ENCODE assay signal across 21 cellular contexts in the genomic region with DNA sequence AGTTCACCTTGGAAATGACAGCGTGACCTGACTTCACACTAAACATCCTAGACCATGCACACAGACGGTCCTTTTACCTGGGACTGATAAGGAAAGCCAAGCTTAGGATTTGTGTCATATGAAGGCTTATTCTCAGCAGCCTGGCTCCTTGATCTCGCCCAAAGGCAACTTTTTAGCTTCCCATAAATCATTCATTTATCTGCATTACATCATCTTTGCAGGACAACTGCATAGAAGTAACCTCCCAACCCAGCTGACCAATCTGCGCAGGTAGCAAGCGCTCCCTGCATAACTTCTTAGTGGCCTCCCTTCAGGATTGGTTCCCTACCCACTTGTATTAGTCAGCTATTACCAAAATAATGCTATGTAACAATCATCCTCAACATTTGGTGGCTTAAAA.
"Had no signal": no experiment of that assay in that cellular context is flagged by ENCODE, and none has a peak within 500 bp of the region (broad histone marks: within the 10 kb centered on the region; RNA-seq: fewer than 3 reads in every experiment).

No MANE protein-coding gene starts in this region.

- DNase-seq: effector memory CD8-positive, alpha-beta T cell; glutamatergic neuron; islet precursor cell; mammary epithelial cell; mucosa of descending colon; natural killer cell; occipital lobe; retina; right lobe of liver; stimulated activated CD4-positive, alpha-beta T cell treated with anti-CD3 and anti-CD28 coated beads, Interleukin-4, amount 100 ng/mL, for 1 hour; stimulated activated CD8-positive, alpha-beta memory T cell treated with anti-CD3 and anti-CD28 coated beads, Interleukin-4, amount 100 ng/mL, for 48 hours; stimulated activated naive CD8-positive, alpha-beta T cell treated with anti-CD3 and anti-CD28 coated beads, Interleukin-15, Interleukin-2, amounts not matched to agents 100 U/mL and 50 U/mL, for 24 hours had no signal

- H3K36me3 Mint-ChIP-seq: natural killer cell; stimulated activated effector memory CD8-positive, alpha-beta T cell treated with anti-CD3 and anti-CD28 coated beads, Interleukin-12 subunit alpha, Interleukin-12 subunit beta, amount 100 ng/mL, for 72 hours; type B pancreatic cell had no signal

- H3K9ac ChIP-seq: parathyroid adenoma had no signal

- H3K9me3 ChIP-seq: esophagus muscularis mucosa, gastroesophageal sphincter, mucosa of descending colon, prostate gland, right lobe of liver had no signal

- ATAC-seq: effector memory CD8-positive, alpha-beta T cell; gastroesophageal sphincter; left lobe of liver; mucosa of descending colon; natural killer cell; right lobe of liver; stimulated activated effector memory CD8-positive, alpha-beta T cell treated with anti-CD3 and anti-CD28 coated beads, Interleukin-12 subunit alpha, Interleukin-12 subunit beta, amount 100 ng/mL, for 72 hours; stimulated activated naive CD8-positive, alpha-beta T cell treated with anti-CD3 and anti-CD28 coated beads, Interleukin-15, Interleukin-2, amounts not matched to agents 100 U/mL and 50 U/mL, for 24 hours had no signal

- H3K4me3 Mint-ChIP-seq: central memory CD8-positive, alpha-beta T cell; effector memory CD8-positive, alpha-beta T cell; natural killer cell; stimulated activated effector memory CD8-positive, alpha-beta T cell treated with anti-CD3 and anti-CD28 coated beads, Interleukin-12 subunit alpha, Interleukin-12 subunit beta, amount 100 ng/mL, for 72 hours; type B pancreatic cell had no signal

- H2AFZ ChIP-seq: parathyroid adenoma had no signal

- H3K27me3 ChIP-seq: esophagus muscularis mucosa, gastroesophageal sphincter, right lobe of liver had no signal

- H3K27ac ChIP-seq: epithelial cell of prostate, parathyroid adenoma, prostate gland, right lobe of liver had no signal

- H3K79me2 ChIP-seq: parathyroid adenoma had no signal

- H3K36me3 ChIP-seq: esophagus muscularis mucosa, gastroesophageal sphincter, prostate gland had no signal

- H3K4me1 ChIP-seq: parathyroid adenoma had no signal

- H3K9me3 Mint-ChIP-seq: central memory CD8-positive, alpha-beta T cell; effector memory CD8-positive, alpha-beta T cell; natural killer cell; type B pancreatic cell had no signal

- H3K4me3 ChIP-seq: esophagus muscularis mucosa, gastroesophageal sphincter, mucosa of descending colon, prostate gland, right lobe of liver had no signal

- H3K27ac Mint-ChIP-seq: effector memory CD8-positive, alpha-beta T cell; natural killer cell; stimulated activated effector memory CD8-positive, alpha-beta T cell treated with anti-CD3 and anti-CD28 coated beads, Interleukin-12 subunit alpha, Interleukin-12 subunit beta, amount 100 ng/mL, for 72 hours; type B pancreatic cell had no signal
